ENCODE assay signal across 11 cellular contexts in the genomic region with DNA sequence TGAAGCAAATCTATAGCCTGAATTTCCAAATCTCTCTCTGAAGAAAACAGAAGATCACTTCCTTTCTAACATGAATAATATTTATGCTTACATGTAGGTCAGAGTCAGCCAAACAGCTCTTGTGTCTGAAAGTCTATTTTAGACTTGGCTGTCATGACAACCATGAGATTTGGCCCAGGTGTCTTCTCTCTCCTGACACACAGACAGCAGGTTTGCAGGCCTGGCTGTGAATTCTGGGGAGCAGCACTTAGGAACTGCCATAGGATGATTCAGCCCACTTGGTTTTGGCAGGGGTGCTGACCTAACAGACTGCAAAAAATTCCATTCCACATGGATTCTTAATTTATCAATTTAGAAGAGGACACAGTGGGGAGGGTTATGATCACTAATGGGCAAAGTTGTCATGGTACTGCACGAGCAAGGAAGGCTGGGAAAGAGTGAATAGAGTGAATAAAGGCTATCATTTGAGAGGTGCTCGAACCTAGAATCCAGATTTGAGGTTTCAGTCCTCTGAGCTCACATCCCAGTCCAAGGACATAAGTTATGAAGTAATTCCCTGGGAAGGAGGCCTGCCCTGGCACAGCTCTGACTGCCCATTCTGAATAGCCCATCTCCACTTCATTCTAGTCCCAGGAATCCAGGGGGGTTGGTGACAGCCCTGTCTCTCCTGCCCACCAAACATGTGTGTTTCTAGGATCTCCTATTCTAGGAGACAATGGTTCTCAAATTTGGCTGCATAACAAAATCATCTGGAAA.
DNase-seq lines count a peak whose midpoint lies in the region; ATAC-seq and TF ChIP-seq lines count a peak whose summit lies in the region.
"Had no signal": no experiment of that assay in that cellular context is flagged by ENCODE, and none has a peak within 500 bp of the region (broad histone marks: within the 10 kb centered on the region; RNA-seq: fewer than 3 reads in every experiment).

No MANE protein-coding gene starts in this region.

- peak; percentile 57 for DNase-seq in AG04450 (ENCODE audit: low read depth, low spot score)
- DNase-seq in NCI-H2171 treated with DMSO at 0.1 percent for 48 hours (lab: John Stamatoyannopoulos, UW): peak; percentile 87
- peak; percentile 21 for DNase-seq in fibroblast of gingiva (ENCODE audit: low read depth)
- DNase-seq in DMS114 treated with DMSO at 0.1 percent for 48 hours (lab: John Stamatoyannopoulos, UW; ENCODE audit: unreplicated experiment): no peak
- no peak for DNase-seq in RKO (ENCODE audit: low spot score)
- DNase-seq in NCI-H82 (lab: John Stamatoyannopoulos, UW): no peak
- DNase-seq: stimulated activated CD4-positive, alpha-beta T cell treated with anti-CD3 and anti-CD28 coated beads, Interleukin-2, amount 100 ng/mL, for 24 hours had no signal

- H3K4me3 ChIP-seq in AG04450 (ENCODE audit: low read depth, low read length): no peak overlapping the region
- H3K4me3 ChIP-seq: ascending aorta, BLaER1 had no signal

- TF ChIP-seq CTCF in AG04450 (IDR thresholded peaks at IDR 0.05; ENCODE audit: low read depth, low read length): no peak

- CTCF ChIA-PET in AG04450 (lab: Charles Lee): no interaction called here

- no peak overlapping the region for H3K27ac ChIP-seq in AG04450 (ENCODE audit: low read depth, low read length)
- H3K27ac ChIP-seq: ascending aorta, BLaER1 had no signal

- POLR2A ChIA-PET in AG04450 (lab: Yijun Ruan, JAX): interaction anchor here (0.6 kb wide), 1 partner anchor 399 kb away, joined by 5 read pairs; no protein-coding TSS in a partner anchor

- H3K27me3 ChIP-seq in AG04450 (ENCODE audit: control insufficient read depth, insufficient read depth, low read length): no peaks in the 10 kb centered on the region
- H3K27me3 ChIP-seq: ascending aorta, BLaER1 had no signal

- ATAC-seq in GM21723 (IDR thresholded peaks at IDR 0.05; ENCODE audit: unreplicated experiment) (peak; percentile 88), GM18873 (IDR thresholded peaks at IDR 0.05; ENCODE audit: low FRiP score, unreplicated experiment) (no peak)

- H3K9me3 ChIP-seq in AG04450 (ENCODE audit: control insufficient read depth, insufficient read depth, low read length): no peaks in the 10 kb centered on the region
- H3K9me3 ChIP-seq: ascending aorta, BLaER1 had no signal

Comparison
In these comparisons a context has a peak if more than half of its experiments do, and no peak if none do; other contexts are left out.
1. DNase-seq: peak in AG04450 (single experiment), NCI-H2171 treated with DMSO at 0.1 percent for 48 hours (single experiment) and fibroblast of gingiva (single experiment); none in DMS114 treated with DMSO at 0.1 percent for 48 hours (single experiment), RKO (single experiment) and NCI-H82 (single experiment).